27 cellular contexts compared by ENCODE assay signal in the genomic region with DNA sequence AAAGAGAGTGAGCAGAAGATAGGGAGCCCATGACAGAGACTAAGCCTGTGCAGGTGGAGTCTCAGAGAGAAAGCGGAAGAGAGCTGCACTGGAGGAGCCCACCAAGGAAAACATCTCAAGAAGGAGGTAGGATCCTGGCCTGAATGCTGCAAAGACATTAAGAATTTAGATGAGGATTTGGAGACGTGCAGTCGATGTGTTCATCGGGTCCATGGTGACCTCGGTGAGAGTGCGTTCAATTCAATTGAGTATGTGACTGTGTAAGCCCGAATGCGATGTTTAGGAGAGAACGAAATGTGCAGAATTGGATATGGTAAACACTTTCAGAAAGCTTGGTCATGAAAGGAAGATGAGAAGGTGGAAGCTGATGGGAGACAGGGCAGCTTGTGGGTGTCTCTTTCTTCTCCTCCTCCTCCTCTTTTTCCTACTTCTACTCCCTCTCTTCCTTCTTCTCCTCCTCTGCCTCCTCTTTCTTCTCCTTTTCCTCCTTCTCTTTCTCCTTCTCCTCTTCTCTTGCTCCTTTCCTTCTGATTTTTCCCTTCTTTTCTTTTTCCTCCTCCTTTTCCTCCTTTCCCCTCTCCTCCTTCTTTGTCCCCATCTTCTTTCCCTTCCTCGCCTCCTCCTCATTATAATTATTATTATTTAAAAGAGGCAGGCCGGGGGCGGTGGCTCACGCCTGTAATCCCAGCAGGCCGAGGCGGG.
"Had no signal": no experiment of that assay in that cellular context is flagged by ENCODE, and none has a peak within 500 bp of the region (broad histone marks: within the 10 kb centered on the region; RNA-seq: fewer than 3 reads in every experiment).

No MANE protein-coding gene starts in this region.

- DNase-seq: activated CD4-positive, alpha-beta T cell treated with anti-CD3 and anti-CD28 coated beads for 48 hours; activated CD4-positive, alpha-beta T cell treated with anti-CD3 and anti-CD28 coated beads, Interleukin-2, amount 50 U/mL, for 48 hours; activated gamma-delta T cell; activated naive CD4-positive, alpha-beta T cell treated with anti-CD3 and anti-CD28 coated beads, Interleukin-2, amount 50 U/mL, for 16 hours; amniotic stem cell; central memory CD4-positive, alpha-beta T cell; dermis blood vessel endothelial cell; effector CD4-positive, alpha-beta T cell; gastrocnemius medialis; glutamatergic neuron; left cardiac atrium; mammary epithelial cell; naive B cell; pancreas; psoas muscle; SK-N-SH; stimulated activated CD4-positive, alpha-beta T cell treated with anti-CD3 and anti-CD28 coated beads, Interleukin-15, amount 100 ng/mL, for 24 hours; SW 1271; T-helper 9 cell; upper lobe of left lung had no signal

- FAIRE-seq: astrocyte, keratinocyte, pancreas, TTC549 had no signal

- H3K27ac Mint-ChIP-seq: activated T-helper 1 cell treated with anti-CD3 and anti-CD28 coated beads, Interleukin-12 subunit alpha, Interleukin-12 subunit beta, Interleukin-2, Interleukin-4 antibody, amounts not matched to agents 30 ng/mL and 10 ng/mL and 1 ng/mL, durations not matched to agents 14 hours and 24 hours and 36 hours; stimulated activated naive CD8-positive, alpha-beta T cell treated with anti-CD3 and anti-CD28 coated beads, Interleukin-15, Interleukin-2, amounts not matched to agents 100 ng/mL and 50 ng/mL, for 24 hours; T-helper 1 cell treated with Interleukin-12 subunit alpha and Interleukin-12 subunit beta and Interleukin-4 antibody, amounts not matched to agents 30 μg/mL and 1 μg/mL, for 36 hours had no signal

- H3K36me3 Mint-ChIP-seq: naive B cell had no signal

- H3K36me3 ChIP-seq: gastrocnemius medialis, pancreas, thoracic aorta, upper lobe of left lung had no signal

- H3K4me3 ChIP-seq: gastrocnemius medialis, pancreas, psoas muscle, thoracic aorta, upper lobe of left lung had no signal

- H3K4me3 Mint-ChIP-seq: activated T-helper 1 cell treated with anti-CD3 and anti-CD28 coated beads, Interleukin-12 subunit alpha, Interleukin-12 subunit beta, Interleukin-2, Interleukin-4 antibody, amounts not matched to agents 30 ng/mL and 10 ng/mL and 1 ng/mL, durations not matched to agents 14 hours and 24 hours and 36 hours; naive B cell; stimulated activated naive CD8-positive, alpha-beta T cell treated with anti-CD3 and anti-CD28 coated beads, Interleukin-15, Interleukin-2, amounts not matched to agents 100 ng/mL and 50 ng/mL, for 24 hours; T-helper 1 cell treated with Interleukin-12 subunit alpha and Interleukin-12 subunit beta and Interleukin-4 antibody, amounts not matched to agents 30 μg/mL and 1 μg/mL, for 36 hours had no signal

- H3K27me3 ChIP-seq: gastrocnemius medialis, pancreas, upper lobe of left lung had no signal

- H3K4me1 Mint-ChIP-seq: naive B cell had no signal

- H3K9me3 Mint-ChIP-seq: activated T-helper 1 cell treated with anti-CD3 and anti-CD28 coated beads, Interleukin-12 subunit alpha, Interleukin-12 subunit beta, Interleukin-2, Interleukin-4 antibody, amounts not matched to agents 30 ng/mL and 10 ng/mL and 1 ng/mL, durations not matched to agents 14 hours and 24 hours and 36 hours; naive B cell; stimulated activated naive CD8-positive, alpha-beta T cell treated with anti-CD3 and anti-CD28 coated beads, Interleukin-15, Interleukin-2, amounts not matched to agents 100 ng/mL and 50 ng/mL, for 24 hours; T-helper 1 cell treated with Interleukin-12 subunit alpha and Interleukin-12 subunit beta and Interleukin-4 antibody, amounts not matched to agents 30 μg/mL and 1 μg/mL, for 36 hours had no signal
